ENCODE assay signal across 8 cellular contexts in the genomic region with DNA sequence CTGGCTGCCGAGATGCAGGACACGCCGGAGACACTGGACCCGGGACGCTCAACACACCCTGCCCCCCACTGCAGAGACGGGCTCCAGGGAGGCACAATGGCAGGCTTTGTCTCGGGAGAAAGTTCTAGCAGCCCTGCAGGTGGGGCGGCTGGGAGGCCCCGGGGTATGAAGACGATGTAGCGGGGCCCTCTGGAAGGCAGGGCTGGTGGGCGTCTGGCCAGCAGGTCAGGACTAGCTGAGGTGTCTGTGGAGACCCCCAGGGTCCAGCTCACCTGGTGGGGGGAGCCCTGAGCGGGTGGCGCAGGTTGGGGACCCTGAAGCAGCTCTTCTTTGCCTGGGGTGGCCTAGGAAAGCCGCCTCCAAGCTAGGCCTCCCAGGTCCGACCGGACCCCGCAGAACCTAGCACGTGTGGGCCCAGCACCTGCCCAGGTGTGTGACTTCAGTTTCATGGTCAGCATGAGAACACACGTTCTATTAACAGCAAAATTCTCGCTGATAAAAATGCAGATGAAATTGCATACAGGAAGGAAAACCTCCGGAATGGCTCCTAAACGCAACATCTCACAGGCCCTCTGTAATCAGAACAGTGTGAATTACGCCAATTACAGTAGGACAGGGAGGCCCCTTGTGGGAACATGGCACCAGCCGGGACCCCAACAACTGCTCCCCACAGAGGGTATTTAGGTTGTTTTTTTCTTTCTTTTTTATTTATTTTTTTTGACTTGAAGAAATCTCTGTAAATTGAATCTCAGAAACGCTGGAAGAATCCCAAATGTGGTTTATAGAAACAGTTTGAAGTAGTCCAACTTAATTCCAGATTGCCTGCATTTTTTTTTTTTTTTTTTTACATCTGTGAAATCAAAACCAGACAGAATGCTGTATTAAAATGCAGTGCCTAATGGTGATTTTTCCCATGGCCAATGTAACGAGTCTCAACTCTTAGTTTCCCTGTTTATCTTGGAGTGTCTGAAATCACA.
A peak's percentile ranks its signal among the peaks of the same experiment; 100 is the strongest.
DNase-seq lines count a peak whose midpoint lies in the region; ATAC-seq, FAIRE-seq and TF ChIP-seq lines count a peak whose summit lies in the region.
"Not testable (repeated sequence)": the region's sequence is repeated elsewhere in the genome, so short reads cannot be mapped to it uniquely, and the experiment has no call there.

No MANE protein-coding gene starts in this region.

- H3K4me1 Mint-ChIP-seq in astrocyte (ENCODE audit: low read depth, unreplicated experiment): not testable (repeated sequence)

- TF ChIP-seq POLR2A in vagina (IDR thresholded peaks at IDR 0.05): not testable (repeated sequence)

- peaks cover 10% of the 10 kb centered on the region for H3K9me3 ChIP-seq in astrocyte (ENCODE audit: insufficient read depth, low read depth, low read length)
- H3K9me3 ChIP-seq in vagina: not testable (repeated sequence)

- peaks cover 12% of the 10 kb centered on the region for H3K27me3 Mint-ChIP-seq in astrocyte (ENCODE audit: low read depth, unreplicated experiment)

- intact Hi-C loops in left ventricle myocardium superior (cut with micrococcal nuclease); sciatic nerve (cut with DNase I); vagina (cut with DNase I): not testable (repeated sequence)

- not testable (repeated sequence) for H3K27ac Mint-ChIP-seq in astrocyte (ENCODE audit: unreplicated experiment)

- not testable (repeated sequence) for TF ChIP-seq CTCF in AG09309 (IDR thresholded peaks at IDR 0.05; ENCODE audit: control insufficient read depth, insufficient read depth, low read depth, low read length, missing control alignments); astrocyte (IDR thresholded peaks at IDR 0.05; ENCODE audit: insufficient read depth, low read depth, low read length); coronary artery (IDR thresholded peaks at IDR 0.05); vagina (IDR thresholded peaks at IDR 0.05)

- H4K20me1 ChIP-seq in astrocyte (ENCODE audit: insufficient read depth, low read length): not testable (repeated sequence)

- peak overlapping the region; percentile 36 for H3K4me2 ChIP-seq in astrocyte (ENCODE audit: low read length)

- H3K4me3 Mint-ChIP-seq in astrocyte (ENCODE audit: unreplicated experiment): not testable (repeated sequence)

- not testable (repeated sequence) for H3K36me3 Mint-ChIP-seq in astrocyte (ENCODE audit: low read depth, unreplicated experiment)

- H2AFZ ChIP-seq in astrocyte (ENCODE audit: low read depth, low read length): not testable (repeated sequence)

- peak overlapping the region; percentile 39 for H3K9ac ChIP-seq in astrocyte (ENCODE audit: low read length)

- ATAC-seq in left ventricle myocardium superior (peak; percentile 51), sciatic nerve (peak; percentile 80)

- H3K79me2 ChIP-seq in astrocyte (ENCODE audit: insufficient read depth, low read length): peaks cover 18% of the 10 kb centered on the region

- DNase-seq in AG09309 (ENCODE audit: low read depth) (peak; percentile 49), astrocyte (ENCODE audit: low read depth) (peak; percentile 67), coronary artery (ENCODE audit: low spot score) (peak; percentile 55), fibroblast of peridontal ligament (ENCODE audit: extremely low read depth) (peak; percentile 95), sciatic nerve (ENCODE audit: low spot score) (peak; percentile 54), vagina (ENCODE audit: extremely low spot score in 2 of 2) (peak; percentile 31 to 76)
- DNase-seq in HTR-8/SVneo (ENCODE audit: insufficient read length, low spot score); left ventricle myocardium superior: not testable (repeated sequence)

- not testable (repeated sequence) for H3K9me3 Mint-ChIP-seq in astrocyte (ENCODE audit: unreplicated experiment)

- H3K4me3 ChIP-seq in AG09309 (ENCODE audit: control insufficient read depth, low read depth, low read length); astrocyte (ENCODE audit: insufficient read depth, low read depth, low read length); coronary artery; vagina: not testable (repeated sequence)

- H3K36me3 ChIP-seq in astrocyte (ENCODE audit: insufficient read depth, low read length); vagina: not testable (repeated sequence)

- H3K27me3 ChIP-seq in astrocyte (ENCODE audit: insufficient read depth, low read length); vagina: not testable (repeated sequence)

- peaks cover 23% of the 10 kb centered on the region for H3K4me1 ChIP-seq in astrocyte (ENCODE audit: insufficient read depth, low read length)
- H3K4me1 ChIP-seq in vagina: not testable (repeated sequence)

- FAIRE-seq in HTR-8/SVneo (lab: Jason Lieb, UNC) (peak; percentile 99), astrocyte (lab: Jason Lieb, UNC) (peak; percentile 80)

- H3K27ac ChIP-seq in astrocyte (ENCODE audit: low read depth, low read length): peak overlapping the region; percentile 51
- H3K27ac ChIP-seq in coronary artery: not testable (repeated sequence)
- H3K27ac ChIP-seq in vagina: peak overlapping the region; percentile 73
